In the genomic region with DNA sequence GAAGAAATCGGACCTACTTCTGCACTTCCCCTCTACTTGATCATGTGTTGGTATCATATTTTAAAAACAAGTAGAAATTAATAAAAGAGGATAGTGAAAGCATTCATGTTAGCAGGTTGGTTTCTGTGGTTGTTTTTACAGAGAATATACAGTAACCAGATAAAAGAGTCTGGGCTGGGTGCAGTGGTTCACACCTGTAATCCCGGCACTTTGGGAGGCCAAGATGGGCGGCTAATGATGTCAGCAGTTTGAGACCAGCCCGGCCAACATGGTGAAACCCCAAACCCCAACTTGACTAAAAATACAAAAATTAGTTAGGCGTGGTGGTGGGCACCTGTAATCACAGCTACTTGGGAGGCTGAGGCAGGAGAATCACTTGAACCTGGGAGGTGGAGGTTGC, we compare ENCODE assay signal across 20 cellular contexts. TPM values are rescaled to one million over a fixed set of nuclear protein-coding genes. Genes with fewer than 3 reads are reported as not detected.
A peak's percentile ranks its signal among the peaks of the same experiment; 100 is the strongest.
DNase-seq lines count a peak whose midpoint lies in the region; ATAC-seq and TF ChIP-seq lines count a peak whose summit lies in the region.
"Had no signal": no experiment of that assay in that cellular context is flagged by ENCODE, and none has a peak within 500 bp of the region (broad histone marks: within the 10 kb centered on the region; RNA-seq: fewer than 3 reads in every experiment).

No MANE protein-coding gene starts in this region.

- DNase-seq in activated T-cell treated with anti-CD3 and anti-CD28 coated beads, Interleukin-2, amount 50 U/mL, for 48 hours, result peak; percentile 43 to 48
- no peak for DNase-seq in activated T-cell treated with anti-CD3 and anti-CD28 coated beads, Interleukin-2, amount 50 U/mL, for 1 hour
- peak; percentile 45 for DNase-seq in DND-41
- peak; percentile 66 for DNase-seq in activated CD8-positive, alpha-beta T cell treated with anti-CD3 and anti-CD28 coated beads for 36 hours
- peak; percentile 63 to 69 (median 64) for DNase-seq in immature natural killer cell
- DNase-seq in medulla oblongata (ENCODE audit: extremely low spot score), result no peak
- no peak for DNase-seq in SK-N-SH
- DNase-seq: body of pancreas, DMS79, KBM-7, NCI-H187 treated with DMSO at 0.1 percent for 48 hours, NCI-H345, ovary, right lobe of liver, Right ventricle myocardium superior, stomach, transverse colon had no signal

- H3K4me1 ChIP-seq in DND-41 (ENCODE audit: insufficient read depth, low read length) (0 out of 2 replicates have a peak, but pooled peaks cover 2% of the 10 kb centered on the region), SK-N-SH (ENCODE audit: control insufficient read depth in 1 of 2, insufficient read depth in 2 of 2, low read depth in 1 of 2, low read length in 1 of 2) (peaks cover 3 to 38% of the 10 kb centered on the region in 2 experiments)

- H3K9me3 ChIP-seq in DND-41 (ENCODE audit: insufficient read depth, low read length, severe bottlenecking) (no peaks in the 10 kb centered on the region), SK-N-SH (no peaks in the 10 kb centered on the region)
- H3K9me3 ChIP-seq: body of pancreas, ovary, right lobe of liver, stomach, transverse colon had no signal

- 98% methylated on average over 5 of the region's 5 CpGs for WGBS in SK-N-SH (ENCODE audit: low lambda C conversion rate)

- H3K36me3 Mint-ChIP-seq in activated CD8-positive, alpha-beta T cell treated with anti-CD3 and anti-CD28 coated beads for 36 hours (ENCODE audit: low read depth), result no peaks in the 10 kb centered on the region
- no peaks in the 10 kb centered on the region for H3K36me3 Mint-ChIP-seq in immature natural killer cell
- H3K36me3 Mint-ChIP-seq: memory B cell had no signal

- H3K4me3 ChIP-seq in DND-41 (ENCODE audit: low read depth in 1 of 2, low read length in 2 of 2), result no peak overlapping the region
- H3K4me3 ChIP-seq in SK-N-SH (ENCODE audit: low read depth in 2 of 2, low read length in 1 of 2), result no peak overlapping the region
- H3K4me3 ChIP-seq: body of pancreas, ovary, right lobe of liver, stomach, transverse colon had no signal

- H3K9ac ChIP-seq in DND-41 (ENCODE audit: low read depth, low read length) (no peak overlapping the region), SK-N-SH (no peak overlapping the region)

- H3K36me3 ChIP-seq in DND-41 (ENCODE audit: insufficient read depth, low read length) (no peaks in the 10 kb centered on the region), SK-N-SH (replicated peaks in 1 of 2; ENCODE audit: control insufficient read depth in 1 of 2, insufficient read depth in 2 of 2, low read length in 1 of 2) (peaks cover 0 to 2% of the 10 kb centered on the region in 2 experiments)
- H3K36me3 ChIP-seq: ovary, right lobe of liver, stomach, transverse colon had no signal

- H3F3A ChIP-seq in SK-N-SH (replicated peaks; ENCODE audit: insufficient read depth), result peaks cover 22% of the 10 kb centered on the region

- no peak overlapping the region for H3K27ac Mint-ChIP-seq in activated CD8-positive, alpha-beta T cell treated with anti-CD3 and anti-CD28 coated beads for 36 hours
- H3K27ac Mint-ChIP-seq in immature natural killer cell, result no peak overlapping the region
- H3K27ac Mint-ChIP-seq: activated naive CD4-positive, alpha-beta T cell treated with anti-CD3 and anti-CD28 coated beads, Interleukin-2, amount 50 U/mL, for 24 hours; memory B cell had no signal

- no peaks in the 10 kb centered on the region for H4K20me1 ChIP-seq in DND-41 (ENCODE audit: insufficient read depth, low read length)
- peaks cover 6% of the 10 kb centered on the region; the same call in 1 of the 2 replicates for H4K20me1 ChIP-seq in SK-N-SH (ENCODE audit: insufficient read depth)

- intact Hi-C loops in activated CD8-positive, alpha-beta T cell treated with anti-CD3 and anti-CD28 coated beads for 36 hours (cut with micrococcal nuclease), result no loop called here

- peaks cover 20% of the 10 kb centered on the region for H3K4me1 Mint-ChIP-seq in activated CD8-positive, alpha-beta T cell treated with anti-CD3 and anti-CD28 coated beads for 36 hours (ENCODE audit: low read depth)
- peaks cover 13 to 17% of the 10 kb centered on the region in 2 donors for H3K4me1 Mint-ChIP-seq in immature natural killer cell

- H3K4me2 ChIP-seq in DND-41 (ENCODE audit: insufficient read depth, low read length), result no peak overlapping the region
- no peak overlapping the region for H3K4me2 ChIP-seq in SK-N-SH

- no peak for TF ChIP-seq EP300 in SK-N-SH (IDR thresholded peaks at IDR 0.05; ENCODE audit: borderline replicate concordance in 1 of 2, low read depth in 1 of 2, low read length in 1 of 2)

- H3K79me2 ChIP-seq in DND-41 (ENCODE audit: insufficient read depth, low read length) (no peaks in the 10 kb centered on the region), SK-N-SH (ENCODE audit: insufficient read depth) (peaks cover 83% of the 10 kb centered on the region)

- H3K4me3 Mint-ChIP-seq in activated CD8-positive, alpha-beta T cell treated with anti-CD3 and anti-CD28 coated beads for 36 hours, result no peak overlapping the region
- H3K4me3 Mint-ChIP-seq in immature natural killer cell, result peak overlapping the region in 3 of 5 donors; percentile 34 to 56 (median 52)
- H3K4me3 Mint-ChIP-seq: activated naive CD4-positive, alpha-beta T cell treated with anti-CD3 and anti-CD28 coated beads, Interleukin-2, amount 50 U/mL, for 24 hours; memory B cell had no signal

- no peak overlapping the region for H3K27ac ChIP-seq in DND-41 (ENCODE audit: low read length)
- H3K27ac ChIP-seq in SK-N-SH (ENCODE audit: low read depth in 2 of 2, low read length in 1 of 2), result no peak overlapping the region
- H3K27ac ChIP-seq: body of pancreas, ovary, right lobe of liver, stomach, transverse colon had no signal

- no peaks in the 10 kb centered on the region for H3K9me2 ChIP-seq in SK-N-SH

- no peak overlapping the region for H2AFZ ChIP-seq in DND-41 (ENCODE audit: low read depth, low read length)
- no peak overlapping the region for H2AFZ ChIP-seq in SK-N-SH (ENCODE audit: low read depth)

- TF ChIP-seq CTCF in DND-41 (IDR thresholded peaks at IDR 0.05; ENCODE audit: borderline replicate concordance, extremely low read depth, low read length, poor library complexity, severe bottlenecking) (no peak), SK-N-SH (IDR thresholded peaks at IDR 0.05) (no peak)
- TF ChIP-seq CTCF in activated CD8-positive, alpha-beta T cell treated with anti-CD3 and anti-CD28 coated beads for 36 hours (IDR thresholded peaks at IDR 0.05), result no peak

- H3K27me3 ChIP-seq in DND-41 (ENCODE audit: insufficient read depth, low read length, poor library complexity), result no peaks in the 10 kb centered on the region
- no peaks in the 10 kb centered on the region for H3K27me3 ChIP-seq in SK-N-SH (ENCODE audit: insufficient read depth)
- H3K27me3 ChIP-seq: body of pancreas, ovary, right lobe of liver, stomach, transverse colon had no signal

- ATAC-seq in DND-41 (ENCODE audit: insufficient read depth, low read depth) (peak; percentile 82), HG03439 (IDR thresholded peaks at IDR 0.05; ENCODE audit: unreplicated experiment) (no peak)
- peak; percentile 80 for ATAC-seq in activated CD8-positive, alpha-beta T cell treated with anti-CD3 and anti-CD28 coated beads for 36 hours
- ATAC-seq: body of pancreas, right lobe of liver had no signal

- TF ChIP-seq RAD21 in SK-N-SH (IDR thresholded peaks at IDR 0.05; ENCODE audit: low read length), result no peak

- H3K9me3 Mint-ChIP-seq in activated CD8-positive, alpha-beta T cell treated with anti-CD3 and anti-CD28 coated beads for 36 hours, result no peaks in the 10 kb centered on the region
- no peaks in the 10 kb centered on the region for H3K9me3 Mint-ChIP-seq in immature natural killer cell
- H3K9me3 Mint-ChIP-seq: activated naive CD4-positive, alpha-beta T cell treated with anti-CD3 and anti-CD28 coated beads, Interleukin-2, amount 50 U/mL, for 24 hours; memory B cell had no signal

- POLR2A ChIA-PET in activated CD8-positive, alpha-beta T cell treated with anti-CD3 and anti-CD28 coated beads for 36 hours (lab: Charles Lee), result interaction anchor here (0.6 kb wide), 1 partner anchor 10 kb away, joined by 4 read pairs; no protein-coding TSS in a partner anchor
- POLR2A ChIA-PET in SK-N-SH (lab: Yijun Ruan, JAX), result no interaction called here

- peaks cover 13% of the 10 kb centered on the region for H3K27me3 Mint-ChIP-seq in activated CD8-positive, alpha-beta T cell treated with anti-CD3 and anti-CD28 coated beads for 36 hours
- peaks cover 10 to 34% (median 19%) of the 10 kb centered on the region in 3 donors for H3K27me3 Mint-ChIP-seq in immature natural killer cell (ENCODE audit: low read depth in 3 of 3)
- H3K27me3 Mint-ChIP-seq: memory B cell had no signal

- CTCF ChIA-PET in activated CD8-positive, alpha-beta T cell treated with anti-CD3 and anti-CD28 coated beads for 36 hours (lab: Charles Lee), result no interaction called here
- CTCF ChIA-PET in SK-N-SH (lab: Yijun Ruan, JAX), result no interaction called here

TF ChIP-seq in SK-N-SH, 30 proteins besides CTCF, POLR2A, EP300 and RAD21 (continues in another document):
- TF ChIP-seq, protein P1, sequence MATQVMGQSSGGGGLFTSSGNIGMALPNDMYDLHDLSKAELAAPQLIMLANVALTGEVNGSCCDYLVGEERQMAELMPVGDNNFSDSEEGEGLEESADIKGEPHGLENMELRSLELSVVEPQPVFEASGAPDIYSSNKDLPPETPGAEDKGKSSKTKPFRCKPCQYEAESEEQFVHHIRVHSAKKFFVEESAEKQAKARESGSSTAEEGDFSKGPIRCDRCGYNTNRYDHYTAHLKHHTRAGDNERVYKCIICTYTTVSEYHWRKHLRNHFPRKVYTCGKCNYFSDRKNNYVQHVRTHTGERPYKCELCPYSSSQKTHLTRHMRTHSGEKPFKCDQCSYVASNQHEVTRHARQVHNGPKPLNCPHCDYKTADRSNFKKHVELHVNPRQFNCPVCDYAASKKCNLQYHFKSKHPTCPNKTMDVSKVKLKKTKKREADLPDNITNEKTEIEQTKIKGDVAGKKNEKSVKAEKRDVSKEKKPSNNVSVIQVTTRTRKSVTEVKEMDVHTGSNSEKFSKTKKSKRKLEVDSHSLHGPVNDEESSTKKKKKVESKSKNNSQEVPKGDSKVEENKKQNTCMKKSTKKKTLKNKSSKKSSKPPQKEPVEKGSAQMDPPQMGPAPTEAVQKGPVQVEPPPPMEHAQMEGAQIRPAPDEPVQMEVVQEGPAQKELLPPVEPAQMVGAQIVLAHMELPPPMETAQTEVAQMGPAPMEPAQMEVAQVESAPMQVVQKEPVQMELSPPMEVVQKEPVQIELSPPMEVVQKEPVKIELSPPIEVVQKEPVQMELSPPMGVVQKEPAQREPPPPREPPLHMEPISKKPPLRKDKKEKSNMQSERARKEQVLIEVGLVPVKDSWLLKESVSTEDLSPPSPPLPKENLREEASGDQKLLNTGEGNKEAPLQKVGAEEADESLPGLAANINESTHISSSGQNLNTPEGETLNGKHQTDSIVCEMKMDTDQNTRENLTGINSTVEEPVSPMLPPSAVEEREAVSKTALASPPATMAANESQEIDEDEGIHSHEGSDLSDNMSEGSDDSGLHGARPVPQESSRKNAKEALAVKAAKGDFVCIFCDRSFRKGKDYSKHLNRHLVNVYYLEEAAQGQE (IDR thresholded peaks at IDR 0.05; ENCODE audit: low read depth, low read length), result no peak
- TF ChIP-seq FOXM1 (IDR thresholded peaks at IDR 0.05; ENCODE audit: low read depth), result no peak

RNA-seq across cellular contexts. Expression of a gene that starts 55.9 kb away (rescaled TPM):
- total RNA-seq in activated CD8-positive, alpha-beta T cell treated with anti-CD3 and anti-CD28 coated beads for 36 hours, result 1 to 10 TPM; 1.3 to 2.0 TPM
- polyA plus RNA-seq in immature natural killer cell (not detected), SK-N-SH (2012; rRNA removed) (13.7 and 15.3 TPM in 2 replicates)
- 8.7 and 10.2 TPM in 2 replicates for polyA plus RNA-seq in SK-N-SH (2012; cell fraction: cytosol; rRNA removed)
- 25.5 and 41.7 TPM in 2 replicates for polyA plus RNA-seq in SK-N-SH (2012; cell fraction: nucleus; rRNA removed)

Comparison
In these comparisons a context has a peak if more than half of its experiments do, and no peak if none do; other contexts are left out.
1. DNase-seq: peak in activated T-cell treated with anti-CD3 and anti-CD28 coated beads, Interleukin-2, amount 50 U/mL, for 48 hours (2 of 2), DND-41 (single experiment), activated CD8-positive, alpha-beta T cell treated with anti-CD3 and anti-CD28 coated beads for 36 hours (single experiment) and immature natural killer cell (3 of 3); none in activated T-cell treated with anti-CD3 and anti-CD28 coated beads, Interleukin-2, amount 50 U/mL, for 1 hour (single experiment), medulla oblongata (single experiment) and SK-N-SH (single experiment).
2. RNA of a gene that starts 55.9 kb away (polyA plus RNA-seq): 8.7 to 41.7 TPM in SK-N-SH; not detected in immature natural killer cell; every median in the first group is over 4 times any median in the second.